8 cellular contexts compared by ENCODE assay signal in genomic region chr13:50125556-50126377, GRCh38.
DNase-seq lines count a peak whose midpoint lies in the region; ATAC-seq and TF ChIP-seq lines count a peak whose summit lies in the region.

No MANE protein-coding gene starts in this region.

- no peaks in the 10 kb centered on the region; the same call in 1 of the 2 replicates for H3K27me3 ChIP-seq in GM06990 (replicated peaks; ENCODE audit: control insufficient read depth, insufficient read depth, low read length)

- ATAC-seq in left lobe of liver (peak; percentile 68), GM18873 (IDR thresholded peaks at IDR 0.05; ENCODE audit: low FRiP score, unreplicated experiment) (no peak)

- peak overlapping the region; percentile 74 for H3K4me3 ChIP-seq in GM06990 (replicated peaks; ENCODE audit: low read depth, low read length)

- H3K36me3 ChIP-seq in GM06990 (ENCODE audit: control insufficient read depth, insufficient read depth, low read length), result no peaks in the 10 kb centered on the region

- DNase-seq in GM06990 (ENCODE audit: extremely low read depth, insufficient read length), result peak; percentile 49
- DNase-seq in HK-2 (ENCODE audit: unreplicated experiment), result peak; percentile 67
- DNase-seq in NCI-H774 (lab: John Stamatoyannopoulos, UW), result peak; percentile 82
- DNase-seq in activated CD4-positive, alpha-beta T cell treated with anti-CD3 and anti-CD28 coated beads, Interleukin-2, amount 50 U/mL, for 24 hours (ENCODE audit: low read depth in 1 of 2, low spot score in 1 of 2), result peak; percentile 60 to 77
- peak; percentile 80 for DNase-seq in dedifferentiated amniotic fluid mesenchymal stem cell (ENCODE audit: extremely low spot score)
- DNase-seq in left lobe of liver (ENCODE audit: low spot score), result peak; percentile 98
- peak; percentile 82 to 84 for DNase-seq in stimulated activated CD4-positive, alpha-beta T cell treated with anti-CD3 and anti-CD28 coated beads, Interleukin-1b, Interleukin-23, amount 100 ng/mL, for 4 hours (ENCODE audit: low read depth in 2 of 2)

- no peak for TF ChIP-seq CTCF in GM06990 (IDR thresholded peaks at IDR 0.05; ENCODE audit: insufficient read depth, low read length, poor library complexity, severe bottlenecking)
